In genomic region chr7:158579662-158580646, GRCh38 we compare ENCODE assay signal across 2 cellular contexts.
TF ChIP-seq lines count a peak whose summit lies in the region.

No MANE protein-coding gene starts in this region.

TF ChIP-seq in HepG2, 621 proteins besides CTCF, POLR2A, EP300 and RAD21 (continues in another document):
- TF ChIP-seq TRIM22 (IDR thresholded peaks at IDR 0.05) (no peak), ZBTB7B (CRISPR knock-in tag; IDR thresholded peaks at IDR 0.05) (no peak), ZNF563 (CRISPR knock-in tag; IDR thresholded peaks at IDR 0.05) (no peak), ZNF674 (CRISPR knock-in tag; IDR thresholded peaks at IDR 0.05; ENCODE audit: low read depth) (no peak), ZNF557 (CRISPR knock-in tag; IDR thresholded peaks at IDR 0.05) (no peak), CHD2 (IDR thresholded peaks at IDR 0.05; ENCODE audit: low read depth, low read length) (no peak), TRIM24 (CRISPR knock-in tag; IDR thresholded peaks at IDR 0.05) (no peak), ZNF260 (CRISPR knock-in tag; IDR thresholded peaks at IDR 0.05; ENCODE audit: borderline replicate concordance, low read depth) (no peak), YEATS4 (CRISPR knock-in tag; IDR thresholded peaks at IDR 0.05; ENCODE audit: borderline replicate concordance) (no peak; the same call in 1 of the 2 replicates), ZNF430 (CRISPR knock-in tag; IDR thresholded peaks at IDR 0.05) (no peak), ONECUT2 (CRISPR knock-in tag; IDR thresholded peaks at IDR 0.05) (no peak), ZFP62 (CRISPR knock-in tag; IDR thresholded peaks at IDR 0.05) (no peak), NFIC (IDR thresholded peaks at IDR 0.05; ENCODE audit: low read length) (no peak; the same call in 1 of the 2 replicates), HOXD1 (CRISPR knock-in tag; IDR thresholded peaks at IDR 0.05) (no peak), JUNB (CRISPR knock-in tag; IDR thresholded peaks at IDR 0.05; ENCODE audit: borderline replicate concordance) (no peak), SKIL (CRISPR knock-in tag; IDR thresholded peaks at IDR 0.05; ENCODE audit: borderline replicate concordance) (no peak), ZNF512 (CRISPR knock-in tag; IDR thresholded peaks at IDR 0.05) (no peak), ZNF704 (CRISPR knock-in tag; IDR thresholded peaks at IDR 0.05; ENCODE audit: borderline replicate concordance) (no peak), AHR (CRISPR knock-in tag; IDR thresholded peaks at IDR 0.05) (no peak), ZNF253 (CRISPR knock-in tag; IDR thresholded peaks at IDR 0.05; ENCODE audit: borderline replicate concordance) (no peak), PBX2 (CRISPR knock-in tag; IDR thresholded peaks at IDR 0.05) (no peak), ZMYM3 (CRISPR knock-in tag; IDR thresholded peaks at IDR 0.05) (no peak), FOSL1 (CRISPR knock-in tag; IDR thresholded peaks at IDR 0.05; ENCODE audit: borderline replicate concordance) (no peak), MTERF4 (CRISPR knock-in tag; IDR thresholded peaks at IDR 0.05) (no peak), NONO (IDR thresholded peaks at IDR 0.05) (no peak), NONO (CRISPR knock-in tag; conservative IDR thresholded peaks at IDR 0.05) (no peak), SMC3 (IDR thresholded peaks at IDR 0.05; ENCODE audit: low read length) (no peak), ZNF7 (CRISPR knock-in tag; IDR thresholded peaks at IDR 0.05) (no peak)

TF ChIP-seq in WTC11, 78 proteins besides CTCF, POLR2A, EP300 and RAD21:
- TF ChIP-seq AR (CRISPR knock-in tag; IDR thresholded peaks at IDR 0.05) (no peak), GTF2I (CRISPR knock-in tag; conservative IDR thresholded peaks at IDR 0.05) (no peak), TEAD1 (CRISPR knock-in tag; IDR thresholded peaks at IDR 0.05) (no peak), GRHL2 (CRISPR knock-in tag; IDR thresholded peaks at IDR 0.05; ENCODE audit: insufficient replicate concordance, severe bottlenecking) (no peak), ZNF671 (CRISPR knock-in tag; IDR thresholded peaks at IDR 0.05) (no peak), JAZF1 (CRISPR knock-in tag; IDR thresholded peaks at IDR 0.05) (no peak), ATF6 (CRISPR knock-in tag; IDR thresholded peaks at IDR 0.05) (no peak), GABPB1 (CRISPR knock-in tag; IDR thresholded peaks at IDR 0.05) (0 out of 2 replicates have a peak, but pooled peaks have one; percentile 21)
